8 cellular contexts compared by ENCODE assay signal in the genomic region with DNA sequence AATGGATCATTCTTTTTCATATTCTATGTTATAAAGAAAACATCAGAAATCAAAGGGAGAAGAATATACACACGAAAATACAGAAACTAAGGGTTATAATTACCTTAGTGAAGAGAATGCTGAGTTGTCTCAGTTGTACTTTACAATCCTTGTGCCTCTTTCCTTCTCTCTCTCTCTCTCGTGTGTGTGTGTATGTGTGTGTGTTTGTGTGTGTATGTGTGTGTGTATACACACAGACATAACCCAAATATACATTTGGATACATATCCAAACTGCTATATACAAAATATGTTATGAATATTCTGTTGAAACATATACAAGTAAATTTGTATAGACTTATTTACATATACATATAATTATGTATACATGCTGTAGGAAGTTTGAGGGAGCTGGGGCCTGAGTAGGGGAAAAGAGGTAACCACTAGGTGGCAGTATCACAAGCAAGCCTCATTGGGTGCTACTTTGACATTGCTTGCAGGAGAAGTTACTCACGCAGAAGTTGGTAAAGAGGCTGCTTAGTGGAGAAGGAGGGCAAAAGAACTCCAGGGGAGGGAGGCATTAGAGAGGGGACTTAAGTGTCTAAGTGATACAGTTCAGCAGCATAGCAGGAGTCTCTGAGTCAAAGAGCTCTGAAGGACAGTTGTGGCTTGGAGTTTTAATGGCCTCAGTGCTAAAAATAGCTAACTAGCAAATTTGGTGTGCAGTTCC.
DNase-seq lines count a peak whose midpoint lies in the region; ATAC-seq, FAIRE-seq and TF ChIP-seq lines count a peak whose summit lies in the region.

No MANE protein-coding gene starts in this region.

- H3K4me3 ChIP-seq in GM23248 = no peak overlapping the region
- H3K4me3 ChIP-seq in MG63 = no peak overlapping the region
- H3K4me3 ChIP-seq in pancreas = no peak overlapping the region

- no peaks in the 10 kb centered on the region for H3K4me1 ChIP-seq in GM23248 (ENCODE audit: insufficient read depth)
- H3K4me1 ChIP-seq in pancreas = no peaks in the 10 kb centered on the region

- H3K9me2 ChIP-seq in GM23248 (ENCODE audit: insufficient read depth) = no peaks in the 10 kb centered on the region

- WGBS in GM23248 (ENCODE audit: low coverage in 1 of 2, low lambda C conversion rate in 2 of 2, missing lambda C conversion rate in 2 of 2), 2 experiments = 14 to 20% methylated on average over 3 of the region's 3 CpGs
- 39% methylated on average over 3 of the region's 3 CpGs for WGBS in pancreas, 2 donors

- no peaks in the 10 kb centered on the region for H3K27me3 ChIP-seq in GM23248 (replicated peaks; ENCODE audit: insufficient read depth)
- H3K27me3 ChIP-seq in MG63 = no peaks in the 10 kb centered on the region
- no peaks in the 10 kb centered on the region for H3K27me3 ChIP-seq in pancreas

- H3K36me3 ChIP-seq in GM23248 (ENCODE audit: low read depth) (no peaks in the 10 kb centered on the region), MG63 (no peaks in the 10 kb centered on the region), pancreas (no peaks in the 10 kb centered on the region)

- ATAC-seq in pancreas = peak in 2 of 4 donors; percentile 51 to 66
- ATAC-seq in left ventricle myocardium superior = no peak

- peaks cover 4% of the 10 kb centered on the region for H3K9me3 ChIP-seq in GM23248 (ENCODE audit: low read depth)
- H3K9me3 ChIP-seq in MG63 = no peaks in the 10 kb centered on the region
- no peaks in the 10 kb centered on the region for H3K9me3 ChIP-seq in pancreas

- no peak overlapping the region for H3K27ac ChIP-seq in GM23248
- no peak overlapping the region for H3K27ac ChIP-seq in pancreas

- no peak overlapping the region for H3K4me2 ChIP-seq in GM23248 (ENCODE audit: unreplicated experiment)

- H4K20me1 ChIP-seq in GM23248 (ENCODE audit: insufficient read depth) = no peaks in the 10 kb centered on the region

- in situ Hi-C loops in GM23248 (cut with MboI) = no loop called here

- FAIRE-seq in pancreas (lab: Jason Lieb, UNC) = no peak

- intact Hi-C loops in pancreas (cut with DNase I) = no loop called here
- intact Hi-C loops in left ventricle myocardium superior (cut with micrococcal nuclease) = no loop called here

- H3K9ac ChIP-seq in GM23248 = no peak overlapping the region

- H3K79me2 ChIP-seq in GM23248 (ENCODE audit: insufficient read depth) = no peaks in the 10 kb centered on the region

- H3F3A ChIP-seq in GM23248 (ENCODE audit: insufficient read depth) = no peaks in the 10 kb centered on the region

- H2AFZ ChIP-seq in GM23248 = no peak overlapping the region

- TF ChIP-seq CTCF in pancreas (IDR thresholded peaks at IDR 0.05) = peak in 3 of 4 donors; percentile 17 to 40 (median 31)

- DNase-seq in GM03348 (ENCODE audit: low spot score) (peak; percentile 13), GM23248 (peak; percentile 6), MG63 (peak; percentile 15), astrocyte of the hippocampus (ENCODE audit: low read depth, low spot score) (peak; percentile 18), pancreas (no peak), DMS153 treated with DMSO at 0.1 percent for 48 hours (lab: John Stamatoyannopoulos, UW; ENCODE audit: unreplicated experiment) (no peak), GOT3 (lab: John Stamatoyannopoulos, UW) (no peak), left ventricle myocardium superior (no peak)

Comparison
In these comparisons a context has a peak if more than half of its experiments do, and no peak if none do; other contexts are left out.
1. DNase-seq: peak in GM03348 (single experiment), GM23248 (single experiment), MG63 (single experiment) and astrocyte of the hippocampus (single experiment); none in pancreas (0 of 6), DMS153 treated with DMSO at 0.1 percent for 48 hours (single experiment), GOT3 (single experiment) and left ventricle myocardium superior (single experiment).